ENCODE assay signal across 14 cellular contexts in genomic region chr10:89238956-89239713, GRCh38. TPM values are rescaled to one million over a fixed set of nuclear protein-coding genes. Genes with fewer than 3 reads are reported as not detected.
"Had no signal": no experiment of that assay in that cellular context is flagged by ENCODE, and none has a peak within 500 bp of the region (broad histone marks: within the 10 kb centered on the region; RNA-seq: fewer than 3 reads in every experiment).

No MANE protein-coding gene starts in this region.

- H3K27ac ChIP-seq: body of pancreas, pancreas had no signal

- ATAC-seq: body of pancreas, pancreas had no signal

- H3K4me1 Mint-ChIP-seq: mesothelial cell of epicardium had no signal

- H3K4me3 ChIP-seq: body of pancreas, pancreas, skin epidermis had no signal

- H3K27me3 ChIP-seq: body of pancreas, pancreas had no signal

- H3K36me3 ChIP-seq: pancreas had no signal

- H3K9me3 ChIP-seq: body of pancreas, pancreas had no signal

- H3K4me3 Mint-ChIP-seq: activated B cell treated with CpG ODN at 0.5 μM for 24 hours; activated naive CD4-positive, alpha-beta T cell treated with anti-CD3 and anti-CD28 coated beads, Interleukin-2, amount 50 U/mL, for 24 hours; mesothelial cell of epicardium; T-helper 1 cell treated with Interleukin-12 subunit alpha and Interleukin-12 subunit beta and Interleukin-4 antibody, amounts not matched to agents 30 μg/mL and 1 μg/mL, for 36 hours had no signal

- H3K9me3 Mint-ChIP-seq: activated B cell treated with CpG ODN at 0.5 μM for 24 hours; activated naive CD4-positive, alpha-beta T cell treated with anti-CD3 and anti-CD28 coated beads, Interleukin-2, amount 50 U/mL, for 24 hours; mesothelial cell of epicardium; T-helper 1 cell treated with Interleukin-12 subunit alpha and Interleukin-12 subunit beta and Interleukin-4 antibody, amounts not matched to agents 30 μg/mL and 1 μg/mL, for 36 hours had no signal

- H3K4me1 ChIP-seq: body of pancreas, pancreas had no signal

- H3K27me3 Mint-ChIP-seq: activated B cell treated with CpG ODN at 0.5 μM for 24 hours; activated naive CD4-positive, alpha-beta T cell treated with anti-CD3 and anti-CD28 coated beads, Interleukin-2, amount 50 U/mL, for 24 hours had no signal

- DNase-seq: activated B cell treated with CpG ODN at 0.5 μM for 24 hours; activated CD4-positive, alpha-beta T cell treated with anti-CD3 and anti-CD28 coated beads, Interleukin-2, amount 50 U/mL, for 1 hour; activated effector memory CD4-positive, alpha-beta T cell treated with Interleukin-2 at 50 U/mL for 16 hours; body of pancreas; dermis blood vessel endothelial cell; glutamatergic neuron; pancreas; stimulated activated CD4-positive, alpha-beta T cell treated with anti-CD3 and anti-CD28 coated beads, Interleukin-4, amount 100 ng/mL, for 4 hours; trophoblast cell had no signal

- H3K27ac Mint-ChIP-seq: activated B cell treated with CpG ODN at 0.5 μM for 24 hours; activated naive CD4-positive, alpha-beta T cell treated with anti-CD3 and anti-CD28 coated beads, Interleukin-2, amount 50 U/mL, for 24 hours; mesothelial cell of epicardium; T-helper 1 cell treated with Interleukin-12 subunit alpha and Interleukin-12 subunit beta and Interleukin-4 antibody, amounts not matched to agents 30 μg/mL and 1 μg/mL, for 36 hours had no signal

RNA-seq across cellular contexts. Expression of gene CH25H, which starts 32.0 kb away (rescaled TPM):
- total RNA-seq: activated B cell treated with CpG ODN at 0.5 μM for 24 hours; activated CD8-positive, alpha-beta memory T cell treated with anti-CD3 and anti-CD28 coated beads for 36 hours; mesothelial cell of epicardium had no signal
